8 cellular contexts compared by ENCODE assay signal in genomic region chr6:29553268-29554057, GRCh38. TPM values are rescaled to one million over a fixed set of nuclear protein-coding genes. Genes with fewer than 3 reads are reported as not detected.
DNase-seq lines count a peak whose midpoint lies in the region; ATAC-seq, FAIRE-seq and TF ChIP-seq lines count a peak whose summit lies in the region.

No MANE protein-coding gene starts in this region.

- H3K4me1 Mint-ChIP-seq in dendritic cell treated with granulocyte-macrophage colony-stimulating factor and Interleukin-4, amounts not matched to agents 40 ng/mL and 50 ng/mL, for 4 days (ENCODE audit: low read depth), result peaks cover 12% of the 10 kb centered on the region
- peaks cover 16% of the 10 kb centered on the region for H3K4me1 Mint-ChIP-seq in stimulated activated naive CD8-positive, alpha-beta T cell treated with anti-CD3 and anti-CD28 coated beads, Interleukin-15, amount 100 ng/mL, for 72 hours

- ATAC-seq in RWPE2 (ENCODE audit: low read depth) (peak; percentile 48; the same call in 1 of the 3 replicates), HepG2 (no peak; the same call in 2 of the 3 replicates), HG03571 (IDR thresholded peaks at IDR 0.05; ENCODE audit: unreplicated experiment) (no peak), HG02623 (IDR thresholded peaks at IDR 0.05; ENCODE audit: unreplicated experiment) (no peak)
- peak; percentile 69 for ATAC-seq in stimulated activated naive CD8-positive, alpha-beta T cell treated with anti-CD3 and anti-CD28 coated beads, Interleukin-15, amount 100 ng/mL, for 72 hours

- no TSS peak for BruUV-seq in HepG2 (replicated peaks; lab: Mats Ljungman, UMichigan)

- TF ChIP-seq CTCF in GM12864 (IDR thresholded peaks at IDR 0.05; ENCODE audit: low read depth, low read length, missing control alignments) (no peak), RWPE2 (IDR thresholded peaks at IDR 0.05; ENCODE audit: poor library complexity, severe bottlenecking) (no peak), HepG2 (CRISPR knock-in tag; IDR thresholded peaks at IDR 0.05) (no peak)

- no peak overlapping the region for H3K9ac ChIP-seq in HepG2 (ENCODE audit: insufficient read depth, low read depth, low read length)

- WGBS in HepG2 (ENCODE audit: low lambda C conversion rate), result 95% methylated on average over 76 of the region's 83 CpGs

- no peak overlapping the region for H3K4me2 ChIP-seq in HepG2 (ENCODE audit: low read depth, low read length)

- H3K27ac ChIP-seq in RWPE2 (ENCODE audit: poor library complexity, severe bottlenecking) (no peak overlapping the region), HepG2 (ENCODE audit: extremely low read length, insufficient read depth, low read length) (no peak overlapping the region)

- no peaks in the 10 kb centered on the region for H3K9me3 Mint-ChIP-seq in dendritic cell treated with granulocyte-macrophage colony-stimulating factor and Interleukin-4, amounts not matched to agents 40 ng/mL and 50 ng/mL, for 4 days
- H3K9me3 Mint-ChIP-seq in stimulated activated naive CD8-positive, alpha-beta T cell treated with anti-CD3 and anti-CD28 coated beads, Interleukin-15, amount 100 ng/mL, for 72 hours, result peaks cover 0 to 3% of the 10 kb centered on the region in 2 donors

- CTCF ChIA-PET in HepG2 (lab: Yijun Ruan, JAX; ENCODE audit: low intra/inter-chr PET ratio, low total read pairs), result no interaction called here

- no peak for DNase-seq in GM12864 (ENCODE audit: low read depth)
- no peak for DNase-seq in RWPE2 (ENCODE audit: low spot score)
- no peak for DNase-seq in HepG2 (ENCODE audit: low spot score)
- DNase-seq in stimulated activated naive CD8-positive, alpha-beta T cell treated with anti-CD3 and anti-CD28 coated beads, Interleukin-15, amount 100 ng/mL, for 72 hours, result peak; percentile 33 to 38
- DNase-seq in NCI-H2081 treated with DMSO at 0.1 percent for 48 hours (lab: John Stamatoyannopoulos, UW), result no peak

- no peak for FAIRE-seq in HepG2 (lab: Jason Lieb, UNC)

- TF ChIP-seq POLR2A in HepG2 (IDR thresholded peaks at IDR 0.05; ENCODE audit: insufficient read depth in 1 of 2, low read depth in 2 of 2, low read length in 2 of 2), result no peak

- peak overlapping the region; percentile 66 for H3K4me3 Mint-ChIP-seq in dendritic cell treated with granulocyte-macrophage colony-stimulating factor and Interleukin-4, amounts not matched to agents 40 ng/mL and 50 ng/mL, for 4 days
- H3K4me3 Mint-ChIP-seq in stimulated activated naive CD8-positive, alpha-beta T cell treated with anti-CD3 and anti-CD28 coated beads, Interleukin-15, amount 100 ng/mL, for 72 hours, result peak overlapping the region; percentile 76 to 88

- no peaks in the 10 kb centered on the region for H3K4me1 ChIP-seq in RWPE2 (ENCODE audit: insufficient read depth, poor library complexity, severe bottlenecking)
- H3K4me1 ChIP-seq in HepG2 (ENCODE audit: insufficient read depth, low read length), result no peaks in the 10 kb centered on the region

- H3K27me3 ChIP-seq in RWPE2 (ENCODE audit: insufficient read depth, poor library complexity, severe bottlenecking) (peaks cover 63% of the 10 kb centered on the region), HepG2 (ENCODE audit: control insufficient read depth in 1 of 2, insufficient read depth in 2 of 2, low read length in 2 of 2) (no peaks in the 10 kb centered on the region)

- peak overlapping the region; percentile 38 for H3K27ac Mint-ChIP-seq in dendritic cell treated with granulocyte-macrophage colony-stimulating factor and Interleukin-4, amounts not matched to agents 40 ng/mL and 50 ng/mL, for 4 days
- H3K27ac Mint-ChIP-seq in stimulated activated naive CD8-positive, alpha-beta T cell treated with anti-CD3 and anti-CD28 coated beads, Interleukin-15, amount 100 ng/mL, for 72 hours, result peak overlapping the region in 1 of 2 donors; percentile 85

- H3K9me3 ChIP-seq in RWPE2 (ENCODE audit: severe bottlenecking), result no peaks in the 10 kb centered on the region
- no peaks in the 10 kb centered on the region for H3K9me3 ChIP-seq in HepG2 (ENCODE audit: low read length)

- H3K4me3 ChIP-seq in GM12864 (ENCODE audit: low read depth, low read length) (peak overlapping the region; percentile 35), RWPE2 (ENCODE audit: severe bottlenecking) (no peak overlapping the region), HepG2 (replicated peaks in 1 of 3; ENCODE audit: insufficient read depth in 1 of 3, low read depth in 2 of 3, low read length in 3 of 3) (no peak overlapping the region)

- H3K36me3 ChIP-seq in RWPE2 (ENCODE audit: low read depth), result no peaks in the 10 kb centered on the region
- no peaks in the 10 kb centered on the region for H3K36me3 ChIP-seq in HepG2 (replicated peaks in 1 of 2; ENCODE audit: control insufficient read depth in 1 of 2, insufficient read depth in 2 of 2, low read length in 2 of 2)

- in situ Hi-C loops in HepG2 (cut with HindIII; ENCODE audit: extremely low pct_ligation_motif_present, low pct_unique_long_range_greater_than_20kb), result no loop called here

- H2AFZ ChIP-seq in HepG2 (ENCODE audit: low read length), result no peak overlapping the region

- intact Hi-C loops in dendritic cell treated with granulocyte-macrophage colony-stimulating factor and Interleukin-4, amounts not matched to agents 40 ng/mL and 50 ng/mL, for 4 days (cut with micrococcal nuclease), result no loop called here
- intact Hi-C loops in HepG2 (cut with micrococcal nuclease; ENCODE audit: unreplicated experiment), result no loop called here

- H3K36me3 Mint-ChIP-seq in dendritic cell treated with granulocyte-macrophage colony-stimulating factor and Interleukin-4, amounts not matched to agents 40 ng/mL and 50 ng/mL, for 4 days (ENCODE audit: low read depth), result no peaks in the 10 kb centered on the region

- no peak for TF ChIP-seq RAD21 in HepG2 (CRISPR knock-in tag; IDR thresholded peaks at IDR 0.05)

- TF ChIP-seq EP300 in HepG2 (IDR thresholded peaks at IDR 0.05; ENCODE audit: low read depth in 2 of 2, low read length in 2 of 2) (no peak), HepG2 (CRISPR knock-in tag; IDR thresholded peaks at IDR 0.05; ENCODE audit: borderline replicate concordance) (no peak)

- no peaks in the 10 kb centered on the region for H3K79me2 ChIP-seq in HepG2 (ENCODE audit: insufficient read depth, low read length)

- no peaks in the 10 kb centered on the region for H4K20me1 ChIP-seq in HepG2 (ENCODE audit: insufficient read depth, low read length)

- POLR2A ChIA-PET in HepG2 (lab: Yijun Ruan, JAX), result no interaction called here

- H3K27me3 Mint-ChIP-seq in dendritic cell treated with granulocyte-macrophage colony-stimulating factor and Interleukin-4, amounts not matched to agents 40 ng/mL and 50 ng/mL, for 4 days, result peaks cover 46% of the 10 kb centered on the region
- H3K27me3 Mint-ChIP-seq in stimulated activated naive CD8-positive, alpha-beta T cell treated with anti-CD3 and anti-CD28 coated beads, Interleukin-15, amount 100 ng/mL, for 72 hours, result peaks cover 64% of the 10 kb centered on the region

TF ChIP-seq in HepG2, 621 proteins besides CTCF, POLR2A, EP300 and RAD21 (continues in another document):
- TF ChIP-seq DNMT1 (CRISPR knock-in tag; IDR thresholded peaks at IDR 0.05), result peak; percentile 86; the same call in 1 of the 2 replicates

RNA-seq across cellular contexts. Expression of gene UBD, which starts 6.1 kb away (rescaled TPM):
- 172 and 244 TPM in 2 replicates for total RNA-seq in HepG2 (2016; rRNA removed; fragmentation: Illumina TruSeq; extraction: Trizol)
- 61.1 and 70.9 TPM in 2 replicates for total RNA-seq in HepG2 (2016; cell fraction: cytosol; rRNA removed; fragmentation: Illumina TruSeq; extraction: Trizol; ENCODE audit: low read depth)
- 180 and 253 TPM in 2 replicates for total RNA-seq in HepG2 (2016; cell fraction: insoluble cytoplasmic fraction; rRNA removed; fragmentation: Illumina TruSeq; extraction: Trizol)
- total RNA-seq in HepG2 (2016; cell fraction: membrane; rRNA removed; fragmentation: Illumina TruSeq; extraction: Trizol), result 77.5 and 84.0 TPM in 2 replicates
- total RNA-seq in HepG2 (2016; cell fraction: nucleus; rRNA removed; fragmentation: Illumina TruSeq; extraction: Trizol), result 58.7 and 62.9 TPM in 2 replicates
- polyA plus RNA-seq in HepG2 (2011; rRNA removed), result 13.9 and 26.9 TPM in 2 replicates
- 8.2 and 29.2 TPM in 2 replicates for polyA plus RNA-seq in HepG2 (2011; cell fraction: cytosol; rRNA removed)
- 3.6 and 8.6 TPM in 2 replicates for polyA plus RNA-seq in HepG2 (2011; cell fraction: nucleus; rRNA removed)
- 14.7 and 15.0 TPM in 2 replicates for polyA plus RNA-seq in HepG2 (2012)
- polyA plus RNA-seq in HepG2 (2016; cell fraction: cytosol; fragmentation: Illumina TruSeq; extraction: Trizol; ENCODE audit: low read depth), result 50.4 and 50.5 TPM in 2 replicates
- polyA plus RNA-seq in HepG2 (2016; cell fraction: insoluble cytoplasmic fraction; fragmentation: Illumina TruSeq; extraction: Trizol; ENCODE audit: low read depth), result 225 and 254 TPM in 2 replicates
- 55.5 and 59.5 TPM in 2 replicates for polyA plus RNA-seq in HepG2 (2016; cell fraction: membrane; fragmentation: Illumina TruSeq; extraction: Trizol; ENCODE audit: low read depth)
- 88.5 and 91.0 TPM in 2 replicates for polyA plus RNA-seq in HepG2 (2016; cell fraction: nucleus; fragmentation: Illumina TruSeq; extraction: Trizol; ENCODE audit: insufficient read depth, low read depth)
- polyA minus RNA-seq in HepG2 (2011; rRNA and poly(A)+ RNA removed; ENCODE audit: low replicate concordance), result 2.8 TPM in 1 of 2 replicates, not detected in the other
- 1.6 and 12.1 TPM in 2 replicates for polyA minus RNA-seq in HepG2 (2011; cell fraction: cytosol; rRNA and poly(A)+ RNA removed)
- polyA minus RNA-seq in HepG2 (2011; cell fraction: nucleus; rRNA and poly(A)+ RNA removed), result 4.6 and 10.8 TPM in 2 replicates

RNA-seq across cellular contexts. Expression of gene OR2H2, which starts 31.5 kb away (rescaled TPM):
- not detected in 2 replicates for total RNA-seq in HepG2 (2016; rRNA removed; fragmentation: Illumina TruSeq; extraction: Trizol)
- not detected in 2 replicates for total RNA-seq in HepG2 (2016; cell fraction: cytosol; rRNA removed; fragmentation: Illumina TruSeq; extraction: Trizol; ENCODE audit: low read depth)
- total RNA-seq in HepG2 (2016; cell fraction: insoluble cytoplasmic fraction; rRNA removed; fragmentation: Illumina TruSeq; extraction: Trizol), result not detected in 2 replicates
- total RNA-seq in HepG2 (2016; cell fraction: membrane; rRNA removed; fragmentation: Illumina TruSeq; extraction: Trizol), result not detected in 2 replicates
- total RNA-seq in HepG2 (2016; cell fraction: nucleus; rRNA removed; fragmentation: Illumina TruSeq; extraction: Trizol), result not detected in 2 replicates
- not detected in 2 replicates for polyA plus RNA-seq in HepG2 (2011; rRNA removed)
- not detected in 2 replicates for polyA plus RNA-seq in HepG2 (2011; cell fraction: cytosol; rRNA removed)
- polyA plus RNA-seq in HepG2 (2011; cell fraction: nucleus; rRNA removed), result not detected in 2 replicates
- not detected in 2 replicates for polyA plus RNA-seq in HepG2 (2012)
- not detected in 2 replicates for polyA plus RNA-seq in HepG2 (2016; cell fraction: cytosol; fragmentation: Illumina TruSeq; extraction: Trizol; ENCODE audit: low read depth)
- not detected in 2 replicates for polyA plus RNA-seq in HepG2 (2016; cell fraction: insoluble cytoplasmic fraction; fragmentation: Illumina TruSeq; extraction: Trizol; ENCODE audit: low read depth)
- polyA plus RNA-seq in HepG2 (2016; cell fraction: membrane; fragmentation: Illumina TruSeq; extraction: Trizol; ENCODE audit: low read depth), result not detected in 2 replicates
- polyA plus RNA-seq in HepG2 (2016; cell fraction: nucleus; fragmentation: Illumina TruSeq; extraction: Trizol; ENCODE audit: insufficient read depth, low read depth), result not detected in 2 replicates
- not detected in 2 replicates for polyA minus RNA-seq in HepG2 (2011; rRNA and poly(A)+ RNA removed; ENCODE audit: low replicate concordance)
- not detected in 2 replicates for polyA minus RNA-seq in HepG2 (2011; cell fraction: cytosol; rRNA and poly(A)+ RNA removed)
- not detected in 2 replicates for polyA minus RNA-seq in HepG2 (2011; cell fraction: nucleus; rRNA and poly(A)+ RNA removed)

Comparison
In these comparisons a context has a peak if more than half of its experiments do, and no peak if none do; other contexts are left out.
1. DNase-seq: peak in stimulated activated naive CD8-positive, alpha-beta T cell treated with anti-CD3 and anti-CD28 coated beads, Interleukin-15, amount 100 ng/mL, for 72 hours (2 of 2); none in GM12864 (single experiment), RWPE2 (single experiment), HepG2 (single experiment) and NCI-H2081 treated with DMSO at 0.1 percent for 48 hours (single experiment).
2. ATAC-seq: peak in RWPE2 (single experiment) and stimulated activated naive CD8-positive, alpha-beta T cell treated with anti-CD3 and anti-CD28 coated beads, Interleukin-15, amount 100 ng/mL, for 72 hours (single experiment); none in HepG2 (single experiment), HG03571 (single experiment) and HG02623 (single experiment).